Comparison of ENCODE assay signal across 16 cellular contexts in the genomic region with DNA sequence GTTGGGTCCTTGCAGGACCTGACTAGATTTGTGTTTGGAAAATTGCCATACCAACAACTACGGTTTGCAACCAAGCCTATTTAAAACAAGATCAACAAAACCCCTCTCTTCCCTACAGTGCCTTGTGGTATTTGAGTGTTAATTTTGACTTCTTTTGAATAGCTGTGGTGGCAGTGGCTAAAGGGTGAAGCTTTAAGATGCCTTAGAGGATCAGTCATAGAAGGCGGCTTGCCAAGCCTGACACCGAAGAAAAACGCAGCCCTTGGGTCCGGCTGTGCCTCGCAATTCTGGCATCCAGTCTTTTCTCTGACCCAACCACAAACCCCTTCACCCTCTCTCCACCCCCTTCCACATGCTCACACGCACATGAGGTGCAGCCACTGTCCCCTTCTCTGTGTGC. TPM values are rescaled to one million over a fixed set of nuclear protein-coding genes. Genes with fewer than 3 reads are reported as not detected.
DNase-seq lines count a peak whose midpoint lies in the region; ATAC-seq and TF ChIP-seq lines count a peak whose summit lies in the region.
"Had no signal": no experiment of that assay in that cellular context is flagged by ENCODE, and none has a peak within 500 bp of the region (broad histone marks: within the 10 kb centered on the region; RNA-seq: fewer than 3 reads in every experiment).

No MANE protein-coding gene starts in this region.

- no peak for TF ChIP-seq CTCF in AG09319 (IDR thresholded peaks at IDR 0.05; ENCODE audit: low read depth, low read length)
- no peak for TF ChIP-seq CTCF in suprapubic skin (IDR thresholded peaks at IDR 0.05)

- ATAC-seq in HG02798 (IDR thresholded peaks at IDR 0.05; ENCODE audit: poor library complexity, unreplicated experiment): no peak
- ATAC-seq: HepG2, left lobe of liver had no signal

- no peak overlapping the region for H3K27ac ChIP-seq in suprapubic skin
- H3K27ac ChIP-seq: prostate gland had no signal

- H3K9me3 ChIP-seq in suprapubic skin: no peaks in the 10 kb centered on the region
- H3K9me3 ChIP-seq: prostate gland had no signal

- no peak for TF ChIP-seq POLR2A in suprapubic skin (IDR thresholded peaks at IDR 0.05)

- 35% methylated on average over 7 of the region's 7 CpGs for WGBS in suprapubic skin

- no peaks in the 10 kb centered on the region for H3K36me3 ChIP-seq in suprapubic skin
- H3K36me3 ChIP-seq: prostate gland had no signal

- no peak overlapping the region for H3K4me3 ChIP-seq in suprapubic skin
- H3K4me3 ChIP-seq: prostate gland had no signal

- TF ChIP-seq EP300 in suprapubic skin (IDR thresholded peaks at IDR 0.05): no peak

- H3K4me1 ChIP-seq in suprapubic skin: peaks cover 3% of the 10 kb centered on the region
- H3K4me1 ChIP-seq: prostate gland had no signal

- peaks cover 31% of the 10 kb centered on the region for H3K27me3 ChIP-seq in suprapubic skin

- DNase-seq in AG09319 (ENCODE audit: extremely low read depth, low read depth): peak; percentile 30
- DNase-seq in LHCN-M2 (ENCODE audit: low read depth): peak; percentile 92
- DNase-seq in brain pericyte (ENCODE audit: low read depth, low spot score): peak; percentile 30
- DNase-seq in kidney glomerular epithelial cell (lab: John Stamatoyannopoulos, UW): peak; percentile 89
- DNase-seq in activated naive CD4-positive, alpha-beta T cell treated with Interleukin-2 at 50 U/mL for 16 hours: no peak
- DNase-seq in Kasumi-1 (lab: John Stamatoyannopoulos, UW): no peak
- DNase-seq in suprapubic skin (ENCODE audit: low spot score in 2 of 2): no peak
- DNase-seq: activated CD4-positive, alpha-beta T cell treated with anti-CD3 and anti-CD28 coated beads for 4 hours; activated naive CD4-positive, alpha-beta T cell treated with anti-CD3 and anti-CD28 coated beads for 36 hours; NCI-H2171 treated with DMSO at 0.1 percent for 48 hours; SHP77 treated with DMSO at 0.1 percent for 48 hours had no signal

RNA-seq across cellular contexts. Expression of a gene that starts 32.6 kb away (rescaled TPM):
- 0.06 TPM in 2 replicates for total RNA-seq in LHCN-M2 (2014; rRNA removed)
- 0.04 TPM for polyA plus RNA-seq in LHCN-M2 (2012)
- total RNA-seq in suprapubic skin: 1 to 10 TPM; 1.8 to 7.4 (median 3.8) TPM
- polyA plus RNA-seq: CD14-positive monocyte had no signal

Comparison
In these comparisons a context has a peak if more than half of its experiments do, and no peak if none do; other contexts are left out.
1. DNase-seq: peak in AG09319 (single experiment), LHCN-M2 (single experiment), brain pericyte (single experiment) and kidney glomerular epithelial cell (single experiment); none in activated naive CD4-positive, alpha-beta T cell treated with Interleukin-2 at 50 U/mL for 16 hours (single experiment), Kasumi-1 (0 of 2) and suprapubic skin (0 of 2).